1 cellular context compared by ENCODE assay signal in the genomic region with DNA sequence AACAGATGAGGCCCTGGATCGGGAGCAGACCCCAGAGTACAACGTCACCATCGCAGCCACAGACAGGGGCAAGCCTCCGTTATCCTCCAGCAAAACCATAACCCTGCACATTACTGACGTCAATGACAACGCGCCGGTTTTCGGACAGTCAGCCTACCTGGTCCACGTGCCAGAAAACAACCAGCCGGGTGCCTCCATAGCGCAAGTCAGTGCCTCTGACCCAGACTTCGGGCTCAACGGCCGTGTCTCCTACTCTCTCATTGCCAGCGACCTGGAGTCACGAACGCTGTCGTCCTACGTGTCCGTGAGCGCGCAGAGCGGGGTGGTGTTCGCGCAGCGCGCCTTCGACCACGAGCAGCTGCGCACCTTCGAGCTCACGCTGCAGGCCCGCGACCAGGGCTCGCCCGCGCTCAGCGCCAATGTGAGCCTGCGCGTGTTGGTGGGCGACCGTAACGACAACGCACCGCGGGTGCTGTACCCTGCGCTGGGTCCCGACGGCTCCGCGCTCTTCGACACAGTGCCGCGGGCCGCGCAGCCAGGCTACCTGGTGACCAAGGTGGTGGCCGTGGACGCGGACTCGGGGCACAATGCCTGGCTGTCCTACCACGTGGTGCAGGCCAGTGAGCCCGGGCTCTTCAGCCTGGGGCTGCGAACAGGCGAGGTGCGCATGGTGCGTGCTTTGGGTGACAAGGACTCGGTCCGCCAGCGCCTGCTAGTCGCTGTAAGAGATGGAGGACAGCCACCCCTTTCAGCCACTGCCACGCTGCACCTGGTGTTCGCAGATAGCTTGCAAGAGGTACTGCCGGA.
TF ChIP-seq lines count a peak whose summit lies in the region.

No MANE protein-coding gene starts in this region.

TF ChIP-seq in SK-N-SH, 30 proteins besides CTCF, POLR2A, EP300 and RAD21:
- no peak for TF ChIP-seq GATA2 (CRISPR knock-in tag; IDR thresholded peaks at IDR 0.05)
- TF ChIP-seq MAX (IDR thresholded peaks at IDR 0.05; ENCODE audit: low read depth) = no peak
- no peak for TF ChIP-seq SMC3 (IDR thresholded peaks at IDR 0.05; ENCODE audit: low read depth, low read length)
- TF ChIP-seq, protein P1, sequence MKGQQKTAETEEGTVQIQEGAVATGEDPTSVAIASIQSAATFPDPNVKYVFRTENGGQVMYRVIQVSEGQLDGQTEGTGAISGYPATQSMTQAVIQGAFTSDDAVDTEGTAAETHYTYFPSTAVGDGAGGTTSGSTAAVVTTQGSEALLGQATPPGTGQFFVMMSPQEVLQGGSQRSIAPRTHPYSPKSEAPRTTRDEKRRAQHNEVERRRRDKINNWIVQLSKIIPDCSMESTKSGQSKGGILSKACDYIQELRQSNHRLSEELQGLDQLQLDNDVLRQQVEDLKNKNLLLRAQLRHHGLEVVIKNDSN (IDR thresholded peaks at IDR 0.05; ENCODE audit: borderline replicate concordance, low read depth) = no peak
- TF ChIP-seq POLR2AphosphoS5 (IDR thresholded peaks at IDR 0.05; ENCODE audit: low read depth, low read length) = no peak
TF ChIP-seq in SK-N-SH: peak in this region for 0.
